ENCODE assay signal across 1 cellular context in genomic region chr1:243490748-243491686, GRCh38.
TF ChIP-seq lines count a peak whose summit lies in the region.

No MANE protein-coding gene starts in this region.

TF ChIP-seq in GM23338, 12 proteins besides CTCF, POLR2A, EP300 and RAD21:
- no peak for TF ChIP-seq REST (IDR thresholded peaks at IDR 0.05; ENCODE audit: unreplicated experiment)
- TF ChIP-seq POLR2AphosphoS5 (IDR thresholded peaks at IDR 0.05; ENCODE audit: low read depth): no peak
- peak; percentile 81 for TF ChIP-seq NANOG (IDR thresholded peaks at IDR 0.05; ENCODE audit: borderline replicate concordance)
- TF ChIP-seq JUNB (IDR thresholded peaks at IDR 0.05; ENCODE audit: unreplicated experiment): no peak
- TF ChIP-seq, protein P1, sequence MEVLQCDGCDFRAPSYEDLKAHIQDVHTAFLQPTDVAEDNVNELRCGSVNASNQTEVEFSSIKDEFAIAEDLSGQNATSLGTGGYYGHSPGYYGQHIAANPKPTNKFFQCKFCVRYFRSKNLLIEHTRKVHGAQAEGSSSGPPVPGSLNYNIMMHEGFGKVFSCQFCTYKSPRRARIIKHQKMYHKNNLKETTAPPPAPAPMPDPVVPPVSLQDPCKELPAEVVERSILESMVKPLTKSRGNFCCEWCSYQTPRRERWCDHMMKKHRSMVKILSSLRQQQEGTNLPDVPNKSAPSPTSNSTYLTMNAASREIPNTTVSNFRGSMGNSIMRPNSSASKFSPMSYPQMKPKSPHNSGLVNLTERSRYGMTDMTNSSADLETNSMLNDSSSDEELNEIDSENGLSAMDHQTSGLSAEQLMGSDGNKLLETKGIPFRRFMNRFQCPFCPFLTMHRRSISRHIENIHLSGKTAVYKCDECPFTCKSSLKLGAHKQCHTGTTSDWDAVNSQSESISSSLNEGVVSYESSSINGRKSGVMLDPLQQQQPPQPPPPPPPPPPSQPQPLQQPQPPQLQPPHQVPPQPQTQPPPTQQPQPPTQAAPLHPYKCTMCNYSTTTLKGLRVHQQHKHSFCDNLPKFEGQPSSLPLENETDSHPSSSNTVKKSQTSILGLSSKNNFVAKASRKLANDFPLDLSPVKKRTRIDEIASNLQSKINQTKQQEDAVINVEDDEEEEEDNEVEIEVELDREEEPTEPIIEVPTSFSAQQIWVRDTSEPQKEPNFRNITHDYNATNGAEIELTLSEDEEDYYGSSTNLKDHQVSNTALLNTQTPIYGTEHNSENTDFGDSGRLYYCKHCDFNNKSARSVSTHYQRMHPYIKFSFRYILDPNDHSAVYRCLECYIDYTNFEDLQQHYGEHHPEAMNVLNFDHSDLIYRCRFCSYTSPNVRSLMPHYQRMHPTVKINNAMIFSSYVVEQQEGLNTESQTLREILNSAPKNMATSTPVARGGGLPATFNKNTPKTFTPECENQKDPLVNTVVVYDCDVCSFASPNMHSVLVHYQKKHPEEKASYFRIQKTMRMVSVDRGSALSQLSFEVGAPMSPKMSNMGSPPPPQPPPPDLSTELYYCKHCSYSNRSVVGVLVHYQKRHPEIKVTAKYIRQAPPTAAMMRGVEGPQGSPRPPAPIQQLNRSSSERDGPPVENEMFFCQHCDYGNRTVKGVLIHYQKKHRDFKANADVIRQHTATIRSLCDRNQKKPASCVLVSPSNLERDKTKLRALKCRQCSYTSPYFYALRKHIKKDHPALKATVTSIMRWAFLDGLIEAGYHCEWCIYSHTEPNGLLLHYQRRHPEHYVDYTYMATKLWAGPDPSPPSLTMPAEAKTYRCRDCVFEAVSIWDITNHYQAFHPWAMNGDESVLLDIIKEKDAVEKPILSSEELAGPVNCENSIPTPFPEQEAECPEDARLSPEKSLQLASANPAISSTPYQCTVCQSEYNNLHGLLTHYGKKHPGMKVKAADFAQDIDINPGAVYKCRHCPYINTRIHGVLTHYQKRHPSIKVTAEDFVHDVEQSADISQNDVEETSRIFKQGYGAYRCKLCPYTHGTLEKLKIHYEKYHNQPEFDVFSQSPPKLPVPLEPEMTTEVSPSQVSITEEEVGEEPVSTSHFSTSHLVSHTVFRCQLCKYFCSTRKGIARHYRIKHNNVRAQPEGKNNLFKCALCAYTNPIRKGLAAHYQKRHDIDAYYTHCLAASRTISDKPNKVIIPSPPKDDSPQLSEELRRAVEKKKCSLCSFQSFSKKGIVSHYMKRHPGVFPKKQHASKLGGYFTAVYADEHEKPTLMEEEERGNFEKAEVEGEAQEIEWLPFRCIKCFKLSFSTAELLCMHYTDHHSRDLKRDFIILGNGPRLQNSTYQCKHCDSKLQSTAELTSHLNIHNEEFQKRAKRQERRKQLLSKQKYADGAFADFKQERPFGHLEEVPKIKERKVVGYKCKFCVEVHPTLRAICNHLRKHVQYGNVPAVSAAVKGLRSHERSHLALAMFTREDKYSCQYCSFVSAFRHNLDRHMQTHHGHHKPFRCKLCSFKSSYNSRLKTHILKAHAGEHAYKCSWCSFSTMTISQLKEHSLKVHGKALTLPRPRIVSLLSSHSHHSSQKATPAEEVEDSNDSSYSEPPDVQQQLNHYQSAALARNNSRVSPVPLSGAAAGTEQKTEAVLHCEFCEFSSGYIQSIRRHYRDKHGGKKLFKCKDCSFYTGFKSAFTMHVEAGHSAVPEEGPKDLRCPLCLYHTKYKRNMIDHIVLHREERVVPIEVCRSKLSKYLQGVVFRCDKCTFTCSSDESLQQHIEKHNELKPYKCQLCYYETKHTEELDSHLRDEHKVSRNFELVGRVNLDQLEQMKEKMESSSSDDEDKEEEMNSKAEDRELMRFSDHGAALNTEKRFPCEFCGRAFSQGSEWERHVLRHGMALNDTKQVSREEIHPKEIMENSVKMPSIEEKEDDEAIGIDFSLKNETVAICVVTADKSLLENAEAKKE (CRISPR knock-in tag; IDR thresholded peaks at IDR 0.05): peak; percentile 39; the same call in 1 of the 2 replicates
- no peak for TF ChIP-seq EZH2phosphoT487 (IDR thresholded peaks at IDR 0.05; ENCODE audit: unreplicated experiment)
- TF ChIP-seq ZNF331 (CRISPR knock-in tag; IDR thresholded peaks at IDR 0.05; ENCODE audit: low read depth): no peak
- 0 out of 2 replicates have a peak, but pooled peaks have one; percentile 11 for TF ChIP-seq ETS1 (IDR thresholded peaks at IDR 0.05)
